ENCODE assay signal across 8 cellular contexts in genomic region chr9:137589441-137590122, GRCh38. TPM values are rescaled to one million over a fixed set of nuclear protein-coding genes. Genes with fewer than 3 reads are reported as not detected.
DNase-seq lines count a peak whose midpoint lies in the region; ATAC-seq, FAIRE-seq and TF ChIP-seq lines count a peak whose summit lies in the region.

No MANE protein-coding gene starts in this region.

- H3K4me3 ChIP-seq in A549 (peak overlapping the region; percentile 99), gastroesophageal sphincter (peak overlapping the region; percentile 67 to 79)

- peaks cover 0 to 41% of the 10 kb centered on the region in 2 donors for H3K36me3 ChIP-seq in gastroesophageal sphincter

- peak overlapping the region; percentile 95 for H3K4me2 ChIP-seq in A549

- H3K36me3 Mint-ChIP-seq in WTC11: peaks cover 28% of the 10 kb centered on the region

- no peak for TF ChIP-seq RAD21 in A549 (conservative IDR thresholded peaks at IDR 0.05 in 1 of 2, IDR thresholded peaks at IDR 0.05 in 1 of 2)

- DNase-seq in A549 (ENCODE audit: low read depth in 1 of 2, low spot score in 1 of 2): no peak
- no peak for DNase-seq in WTC11 (ENCODE audit: low spot score)
- DNase-seq in retina: peak; percentile 40
- no peak for DNase-seq in activated CD8-positive, alpha-beta memory T cell treated with anti-CD3 and anti-CD28 coated beads, Interleukin-2, amount 50 U/mL, for 48 hours
- no peak for DNase-seq in central memory CD4-positive, alpha-beta T cell

- peak overlapping the region; percentile 27; the same call in 1 of the 2 replicates for H3K27ac Mint-ChIP-seq in WTC11

- H3K4me1 ChIP-seq in A549: peaks cover 15% of the 10 kb centered on the region; the same call in 1 of the 3 replicates
- peaks cover 0 to 31% (median 6%) of the 10 kb centered on the region in 3 donors for H3K4me1 ChIP-seq in gastroesophageal sphincter

- POLR2A ChIA-PET in A549 (lab: Yijun Ruan, JAX): interaction anchor here (0.8 to 1.0 kb wide), 2 partner anchors 29 to 462 kb away, joined by 3 to 4 read pairs; partner anchors contain the start of gene EHMT1
- POLR2A ChIA-PET in WTC11 (lab: Charles Lee): interaction anchor here (1.9 to 2.9 kb wide), 2 partner anchors 10 to 15 kb away, joined by 7 to 15 read pairs; partner anchors contain the start of gene ARRDC1

- no peak for FAIRE-seq in A549 (lab: Jason Lieb, UNC)

- no peaks in the 10 kb centered on the region for H3K27me3 ChIP-seq in gastroesophageal sphincter

- peaks cover 5% of the 10 kb centered on the region; the same call in 1 of the 2 replicates for H3K4me1 Mint-ChIP-seq in WTC11

- TF ChIP-seq POLR2A in A549 (IDR thresholded peaks at IDR 0.05; ENCODE audit: low read length) (no peak), gastroesophageal sphincter (IDR thresholded peaks at IDR 0.05) (no peak)

- no peaks in the 10 kb centered on the region for H3K9me3 Mint-ChIP-seq in WTC11

- no peaks in the 10 kb centered on the region for H3K9me3 ChIP-seq in A549
- no peaks in the 10 kb centered on the region for H3K9me3 ChIP-seq in gastroesophageal sphincter

- TF ChIP-seq EP300 in A549 (IDR thresholded peaks at IDR 0.05): no peak
- no peak for TF ChIP-seq EP300 in gastroesophageal sphincter (IDR thresholded peaks at IDR 0.05)

- TF ChIP-seq CTCF in A549 (IDR thresholded peaks at IDR 0.05): no peak
- TF ChIP-seq CTCF in WTC11 (IDR thresholded peaks at IDR 0.05): no peak
- no peak for TF ChIP-seq CTCF in gastroesophageal sphincter (IDR thresholded peaks at IDR 0.05)

- peaks cover 8% of the 10 kb centered on the region for H3K27me3 Mint-ChIP-seq in WTC11 (ENCODE audit: low read depth)

- ATAC-seq in A549 (peak in 1 of 2 experiments; percentile 30; a peak in 4 of 6 replicates), GM18519 (IDR thresholded peaks at IDR 0.05; ENCODE audit: low FRiP score, unreplicated experiment) (peak; percentile 10), HG03060 (IDR thresholded peaks at IDR 0.05; ENCODE audit: low read depth, unreplicated experiment) (peak; percentile 16), WTC11 (no peak), gastroesophageal sphincter (peak; percentile 16)

- CTCF ChIA-PET in A549 (lab: Yijun Ruan, JAX): interaction anchor here (1.5 to 18.5 kb wide), 4 partner anchors 9 to 31 kb away, joined by 3 to 175 read pairs (median 6); partner anchors contain the start of gene DPH7
- CTCF ChIA-PET in WTC11 (lab: Charles Lee): interaction anchor here (1.3 to 3.1 kb wide), 4 partner anchors 9 to 83 kb away, joined by 4 to 51 read pairs (median 7); partner anchors contain the start of gene DPH7

- WGBS in A549 (ENCODE audit: missing lambda C conversion rate): 32% methylated on average over 16 of the region's 58 CpGs
- 0% methylated on average over 6 of the region's 58 CpGs; no CpG with 5 or more reads in 1 of the 2 donors for WGBS in gastroesophageal sphincter (ENCODE audit: low coverage in 1 of 2), 2 donors

- H3K4me3 Mint-ChIP-seq in WTC11: peak overlapping the region; percentile 77

- H3K27ac ChIP-seq in A549: peak overlapping the region; percentile 94 to 95
- peak overlapping the region in 3 of 4 donors; percentile 63 to 82 (median 70) for H3K27ac ChIP-seq in gastroesophageal sphincter

TF ChIP-seq in A549, 52 proteins besides CTCF, POLR2A, EP300 and RAD21:
- no peak for TF ChIP-seq ELK1 (IDR thresholded peaks at IDR 0.05; ENCODE audit: low read depth, low read length)
- no peak for TF ChIP-seq MAZ (IDR thresholded peaks at IDR 0.05; ENCODE audit: borderline replicate concordance, low read depth, low read length)

TF ChIP-seq in WTC11, 78 proteins besides CTCF, POLR2A, EP300 and RAD21:
- TF ChIP-seq RELA (CRISPR knock-in tag; IDR thresholded peaks at IDR 0.05; ENCODE audit: borderline replicate concordance) (peak; percentile 48; the same call in 1 of the 2 replicates), ZNF232 (CRISPR knock-in tag; IDR thresholded peaks at IDR 0.05) (no peak)
- TF ChIP-seq, protein P1, sequence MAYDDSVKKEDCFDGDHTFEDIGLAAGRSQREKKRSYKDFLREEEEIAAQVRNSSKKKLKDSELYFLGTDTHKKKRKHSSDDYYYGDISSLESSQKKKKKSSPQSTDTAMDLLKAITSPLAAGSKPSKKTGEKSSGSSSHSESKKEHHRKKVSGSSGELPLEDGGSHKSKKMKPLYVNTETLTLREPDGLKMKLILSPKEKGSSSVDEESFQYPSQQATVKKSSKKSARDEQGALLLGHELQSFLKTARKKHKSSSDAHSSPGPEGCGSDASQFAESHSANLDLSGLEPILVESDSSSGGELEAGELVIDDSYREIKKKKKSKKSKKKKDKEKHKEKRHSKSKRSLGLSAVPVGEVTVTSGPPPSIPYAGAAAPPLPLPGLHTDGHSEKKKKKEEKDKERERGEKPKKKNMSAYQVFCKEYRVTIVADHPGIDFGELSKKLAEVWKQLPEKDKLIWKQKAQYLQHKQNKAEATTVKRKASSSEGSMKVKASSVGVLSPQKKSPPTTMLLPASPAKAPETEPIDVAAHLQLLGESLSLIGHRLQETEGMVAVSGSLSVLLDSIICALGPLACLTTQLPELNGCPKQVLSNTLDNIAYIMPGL (CRISPR knock-in tag; IDR thresholded peaks at IDR 0.05): 0 out of 2 replicates have a peak, but pooled peaks have one; percentile 37

RNA-seq across cellular contexts. Expression of gene ZMYND19, which starts 0.7 kb away (rescaled TPM):
- 16.0 and 19.6 TPM in 2 replicates for polyA plus RNA-seq in A549 (2011; rRNA removed)
- polyA plus RNA-seq in A549 (2012; cell fraction: cytosol; rRNA removed): 42.7 and 47.2 TPM in 2 replicates
- 66.6 and 82.2 TPM in 2 replicates for polyA plus RNA-seq in A549 (2012; cell fraction: nucleus; rRNA removed)
- 35.7 to 38.7 TPM (median 37.5 TPM) in 3 replicates for polyA plus RNA-seq in A549 (2017; fragmentation: RNase III; extraction: RNeasy Plus Mini Kit Qiagen cat#74134 plus additional on column Dnase treatment)
- 14.8 and 16.1 TPM in 2 replicates for polyA minus RNA-seq in A549 (2011; rRNA and poly(A)+ RNA removed)
- total RNA-seq in WTC11 (2021): 61.9 to 77.9 TPM (median 63.8 TPM) in 3 replicates
- 10 to 100 TPM in 2 of 4 donors, 1 to 10 TPM in 2; 9.5 to 17.1 (median 13.2) TPM for total RNA-seq in gastroesophageal sphincter

RNA-seq across cellular contexts. Expression of gene DPH7, which starts 10.9 kb away (rescaled TPM):
- polyA plus RNA-seq in A549 (2011; rRNA removed) (26.7 and 28.2 TPM in 2 replicates), A549 (2017; fragmentation: RNase III; extraction: RNeasy Plus Mini Kit Qiagen cat#74134 plus additional on column Dnase treatment) (28.8 to 35.2 TPM (median 33.4 TPM) in 3 replicates)
- 43.3 and 46.0 TPM in 2 replicates for polyA plus RNA-seq in A549 (2012; cell fraction: cytosol; rRNA removed)
- polyA plus RNA-seq in A549 (2012; cell fraction: nucleus; rRNA removed): 131 and 139 TPM in 2 replicates
- 18.9 and 20.0 TPM in 2 replicates for polyA minus RNA-seq in A549 (2011; rRNA and poly(A)+ RNA removed)
- total RNA-seq in WTC11 (2021) (40.3 to 43.9 TPM (median 40.5 TPM) in 3 replicates), gastroesophageal sphincter (10 to 100 TPM; 17.6 to 43.6 (median 27.8) TPM)

RNA-seq across cellular contexts. Expression of gene ARRDC1, which starts 15.9 kb away (rescaled TPM):
- 20.7 and 23.8 TPM in 2 replicates for polyA plus RNA-seq in A549 (2011; rRNA removed)
- polyA plus RNA-seq in A549 (2012; cell fraction: cytosol; rRNA removed): 39.7 and 49.8 TPM in 2 replicates
- polyA plus RNA-seq in A549 (2012; cell fraction: nucleus; rRNA removed): 268 and 290 TPM in 2 replicates
- polyA plus RNA-seq in A549 (2017; fragmentation: RNase III; extraction: RNeasy Plus Mini Kit Qiagen cat#74134 plus additional on column Dnase treatment): 20.6 to 22.5 TPM (median 22.0 TPM) in 3 replicates
- polyA minus RNA-seq in A549 (2011; rRNA and poly(A)+ RNA removed): 25.8 and 32.7 TPM in 2 replicates
- 41.2 to 48.3 TPM (median 41.3 TPM) in 3 replicates for total RNA-seq in WTC11 (2021)
- 10 to 100 TPM; 16.0 to 25.1 (median 21.9) TPM for total RNA-seq in gastroesophageal sphincter

RNA-seq across cellular contexts. Expression of gene EHMT1, which starts 29.2 kb away (rescaled TPM):
- polyA plus RNA-seq in A549 (2011; rRNA removed) (33.6 and 41.3 TPM in 2 replicates), A549 (2017; fragmentation: RNase III; extraction: RNeasy Plus Mini Kit Qiagen cat#74134 plus additional on column Dnase treatment) (45.6 to 52.9 TPM (median 48.0 TPM) in 3 replicates)
- 47.5 and 56.3 TPM in 2 replicates for polyA plus RNA-seq in A549 (2012; cell fraction: cytosol; rRNA removed)
- polyA plus RNA-seq in A549 (2012; cell fraction: nucleus; rRNA removed): 181 and 185 TPM in 2 replicates
- polyA minus RNA-seq in A549 (2011; rRNA and poly(A)+ RNA removed): 68.5 and 82.6 TPM in 2 replicates
- total RNA-seq in WTC11 (2021) (152 to 170 TPM (median 154 TPM) in 3 replicates), gastroesophageal sphincter (10 to 100 TPM; 49.2 to 79.7 (median 64.7) TPM)

RNA-seq across cellular contexts. Expression of gene MRPL41, which starts 37.9 kb away (rescaled TPM):
- polyA plus RNA-seq in A549 (2011; rRNA removed) (19.2 and 19.7 TPM in 2 replicates), A549 (2017; fragmentation: RNase III; extraction: RNeasy Plus Mini Kit Qiagen cat#74134 plus additional on column Dnase treatment) (51.0 to 54.4 TPM (median 52.4 TPM) in 3 replicates)
- 106 and 120 TPM in 2 replicates for polyA plus RNA-seq in A549 (2012; cell fraction: cytosol; rRNA removed)
- 47.7 and 82.7 TPM in 2 replicates for polyA plus RNA-seq in A549 (2012; cell fraction: nucleus; rRNA removed)
- polyA minus RNA-seq in A549 (2011; rRNA and poly(A)+ RNA removed): 4.2 and 6.5 TPM in 2 replicates
- total RNA-seq in WTC11 (2021) (70.1 to 79.4 TPM (median 74.8 TPM) in 3 replicates), gastroesophageal sphincter (10 to 100 TPM; 46.5 to 65.1 (median 55.8) TPM)
